Comparison of ENCODE assay signal across 17 cellular contexts in genomic region chr1:235617808-235618207, GRCh38. TPM values are rescaled to one million over a fixed set of nuclear protein-coding genes. Genes with fewer than 3 reads are reported as not detected.
DNase-seq lines count a peak whose midpoint lies in the region; ATAC-seq, FAIRE-seq and TF ChIP-seq lines count a peak whose summit lies in the region.
"Had no signal": no experiment of that assay in that cellular context is flagged by ENCODE, and none has a peak within 500 bp of the region (broad histone marks: within the 10 kb centered on the region; RNA-seq: fewer than 3 reads in every experiment).

No MANE protein-coding gene starts in this region.

- H3K27ac ChIP-seq in foreskin keratinocyte: no peak overlapping the region
- H3K27ac ChIP-seq: left ventricle myocardium inferior had no signal

- FAIRE-seq in H54 (lab: Jason Lieb, UNC): no peak
- FAIRE-seq: A204.1, colon had no signal

- no peaks in the 10 kb centered on the region for H3K4me1 ChIP-seq in foreskin keratinocyte
- H3K4me1 ChIP-seq: left ventricle myocardium inferior had no signal

- TF ChIP-seq POLR2A in H54 (IDR thresholded peaks at IDR 0.05; ENCODE audit: low read depth, low read length): no peak

- no peak overlapping the region for H3K4me3 ChIP-seq in WI38 (ENCODE audit: low read depth, low read length)
- H3K4me3 ChIP-seq: left ventricle myocardium inferior had no signal

- H3K27ac Mint-ChIP-seq in activated T-helper 17 cell treated with anti-CD3 and anti-CD28 coated beads, Interleukin-2, amount 50 U/mL, for 72 hours: no peak overlapping the region
- H3K27ac Mint-ChIP-seq: activated CD4-positive, alpha-beta memory T cell treated with anti-CD3 and anti-CD28 coated beads, Interleukin-2, amount 10 ng/mL, durations not matched to agents 7 days and 5 days had no signal

- H3K4me3 Mint-ChIP-seq in activated T-helper 17 cell treated with anti-CD3 and anti-CD28 coated beads, Interleukin-2, amount 50 U/mL, for 72 hours: no peak overlapping the region
- H3K4me3 Mint-ChIP-seq: activated CD4-positive, alpha-beta memory T cell treated with anti-CD3 and anti-CD28 coated beads, Interleukin-2, amount 10 ng/mL, durations not matched to agents 7 days and 5 days had no signal

- H3K27me3 Mint-ChIP-seq in activated T-helper 17 cell treated with anti-CD3 and anti-CD28 coated beads, Interleukin-2, amount 50 U/mL, for 72 hours: no peaks in the 10 kb centered on the region

- H3K4me1 Mint-ChIP-seq in activated T-helper 17 cell treated with anti-CD3 and anti-CD28 coated beads, Interleukin-2, amount 50 U/mL, for 72 hours: no peaks in the 10 kb centered on the region
- H3K4me1 Mint-ChIP-seq: activated CD4-positive, alpha-beta memory T cell treated with anti-CD3 and anti-CD28 coated beads, Interleukin-2, amount 10 ng/mL, durations not matched to agents 7 days and 5 days had no signal

- no peaks in the 10 kb centered on the region for H3K27me3 ChIP-seq in foreskin keratinocyte

- intact Hi-C loops in Right ventricle myocardium superior (cut with DNase I): no loop called here

- H3K36me3 Mint-ChIP-seq in activated T-helper 17 cell treated with anti-CD3 and anti-CD28 coated beads, Interleukin-2, amount 50 U/mL, for 72 hours (ENCODE audit: low read depth): no peaks in the 10 kb centered on the region

- H3K9me3 Mint-ChIP-seq in activated T-helper 17 cell treated with anti-CD3 and anti-CD28 coated beads, Interleukin-2, amount 50 U/mL, for 72 hours: no peaks in the 10 kb centered on the region
- H3K9me3 Mint-ChIP-seq: activated CD4-positive, alpha-beta memory T cell treated with anti-CD3 and anti-CD28 coated beads, Interleukin-2, amount 10 ng/mL, durations not matched to agents 7 days and 5 days had no signal

- ATAC-seq in foreskin keratinocyte: peak; percentile 71
- no peak for ATAC-seq in activated T-helper 17 cell treated with anti-CD3 and anti-CD28 coated beads, Interleukin-2, amount 50 U/mL, for 72 hours (replicated peaks)
- ATAC-seq in Right ventricle myocardium superior (ENCODE audit: poor library complexity): no peak
- no peak for ATAC-seq in GM21825 (IDR thresholded peaks at IDR 0.05; ENCODE audit: unreplicated experiment)

- TF ChIP-seq CTCF in WI38 (IDR thresholded peaks at IDR 0.05; ENCODE audit: low read depth, low read length) (peak; percentile 60), foreskin keratinocyte (conservative IDR thresholded peaks at IDR 0.05) (peak; percentile 59)

- DNase-seq in A172 (ENCODE audit: low spot score) (peak; percentile 61), H54 (ENCODE audit: insufficient read length, low spot score) (peak; percentile 25), foreskin keratinocyte (peak; percentile 40 to 79), Right ventricle myocardium superior (no peak), COLO668 (lab: John Stamatoyannopoulos, UW; ENCODE audit: unreplicated experiment) (no peak)
- DNase-seq: activated CD4-positive, alpha-beta memory T cell treated with anti-CD3 and anti-CD28 coated beads, Interleukin-2, amount 10 ng/mL, durations not matched to agents 7 days and 5 days; activated naive CD4-positive, alpha-beta T cell; Karpas-422; left ventricle myocardium inferior; NCI-H2171 treated with DMSO at 0.1 percent for 48 hours; OCI-M1 had no signal

RNA-seq across cellular contexts. Expression of gene GNG4, which starts 31.8 kb away (rescaled TPM):
- total RNA-seq in A172 (2014; rRNA removed; shearing (Covaris generic)): 3.2 and 3.5 TPM in 2 replicates
- 0.21 and 0.31 TPM in 2 replicates for total RNA-seq in foreskin keratinocyte
- polyA plus RNA-seq in foreskin keratinocyte: 0.19 and 0.20 TPM in 2 replicates
- 1 to 10 TPM in 1 of 2 donors, under 1 TPM in 1; 0.32 to 2.1 TPM for total RNA-seq in activated T-helper 17 cell treated with anti-CD3 and anti-CD28 coated beads, Interleukin-2, amount 50 U/mL, for 72 hours
- total RNA-seq in Right ventricle myocardium superior: not detected
- total RNA-seq: ureter had no signal

Comparison
In these comparisons a context has a peak if more than half of its experiments do, and no peak if none do; other contexts are left out.
1. DNase-seq: peak in A172 (single experiment), H54 (single experiment) and foreskin keratinocyte (2 of 2); none in Right ventricle myocardium superior (single experiment) and COLO668 (single experiment).